In genomic region chr17:9707917-9708316, GRCh38 we compare ENCODE assay signal across 21 cellular contexts.
A peak's percentile ranks its signal among the peaks of the same experiment; 100 is the strongest.
DNase-seq lines count a peak whose midpoint lies in the region; ATAC-seq, FAIRE-seq and TF ChIP-seq lines count a peak whose summit lies in the region.
"Had no signal": no experiment of that assay in that cellular context is flagged by ENCODE, and none has a peak within 500 bp of the region (broad histone marks: within the 10 kb centered on the region; RNA-seq: fewer than 3 reads in every experiment).

No MANE protein-coding gene starts in this region.

- TF ChIP-seq EP300 in K562 (IDR thresholded peaks at IDR 0.05; ENCODE audit: low read length): no peak

- intact Hi-C loops in K562 (cut with micrococcal nuclease): no loop called here

- no peaks in the 10 kb centered on the region for H3K4me1 Mint-ChIP-seq in type B pancreatic cell (ENCODE audit: unreplicated experiment)
- H3K4me1 Mint-ChIP-seq: B cell; CD8-positive, alpha-beta memory T cell had no signal

- H3K9me1 ChIP-seq in K562 (ENCODE audit: control insufficient read depth, insufficient read depth, low read length): no peaks in the 10 kb centered on the region

- H3K36me3 Mint-ChIP-seq in type B pancreatic cell: peaks cover 25% of the 10 kb centered on the region

- H3K4me2 ChIP-seq in K562 (ENCODE audit: insufficient read depth, low read length): no peak overlapping the region
- H3K4me2 ChIP-seq: A549; BLaER1 treated with 17β-estradiol and CSF1 and Interleukin-3, amounts not matched to agents 10 nM and 100 nM had no signal

- TF ChIP-seq RAD21 in K562 (CRISPR knock-in tag; conservative IDR thresholded peaks at IDR 0.05 in 1 of 2, IDR thresholded peaks at IDR 0.05 in 1 of 2): no peak

- H3K27ac ChIP-seq in HEK293 (ENCODE audit: extremely low read depth, low read depth, low read length): no peak overlapping the region
- no peak overlapping the region for H3K27ac ChIP-seq in K562 (ENCODE audit: extremely low read depth, low read depth, low read length)
- H3K27ac ChIP-seq: 22Rv1; A549; BLaER1 treated with 17β-estradiol and CSF1 and Interleukin-3, amounts not matched to agents 10 nM and 100 nM; C4-2B had no signal

- no peak overlapping the region for H3K4me3 ChIP-seq in HEK293 (ENCODE audit: low read depth, low read length)
- no peak overlapping the region for H3K4me3 ChIP-seq in K562
- H3K4me3 ChIP-seq: A549; BLaER1 treated with 17β-estradiol and CSF1 and Interleukin-3, amounts not matched to agents 10 nM and 100 nM had no signal

- no peak for TF ChIP-seq POLR2A in K562 (conservative IDR thresholded peaks at IDR 0.05)

- in situ Hi-C loops in K562 (cut with MboI): no loop called here

- H3K27me3 ChIP-seq in K562 (ENCODE audit: control insufficient read depth in 2 of 2, insufficient read depth in 2 of 2, low read length in 2 of 2): peaks cover 2 to 18% of the 10 kb centered on the region in 2 experiments; a peak in 2 of 5 replicates
- H3K27me3 ChIP-seq: BLaER1 treated with 17β-estradiol and CSF1 and Interleukin-3, amounts not matched to agents 10 nM and 100 nM had no signal

- BruUV-seq in K562 (replicated peaks; lab: Mats Ljungman, UMichigan): no TSS peak

- H3K79me2 ChIP-seq in K562 (ENCODE audit: control insufficient read depth, insufficient read depth, low read length): no peaks in the 10 kb centered on the region

- no peak overlapping the region for H2AFZ ChIP-seq in K562 (ENCODE audit: low read depth, low read length)

- DNase-seq in K562 (ENCODE audit: extremely low read depth in 1 of 4, low spot score in 3 of 4): no peak
- no peak for DNase-seq in type B pancreatic cell (ENCODE audit: extremely low spot score, unreplicated experiment)
- DNase-seq in DMS79 treated with DMSO at 0.1 percent for 48 hours (lab: John Stamatoyannopoulos, UW): no peak
- DNase-seq: AML-193; CD4-positive, alpha-beta T cell; CD8-positive, alpha-beta memory T cell; COR-L47; DMS 273 treated with DMSO at 0.1 percent for 48 hours; DMS153; DMS53; DMS79; GF-D8 had no signal

- CTCF ChIA-PET in HEK293 (lab: Yijun Ruan, JAX): interaction anchor here (1.0 kb wide), 1 partner anchor 220 kb away, joined by 3 read pairs; no protein-coding TSS in a partner anchor
- CTCF ChIA-PET in K562 (lab: Yijun Ruan, JAX; ENCODE audit: low intra/inter-chr PET ratio): no interaction called here

- H3K27me3 Mint-ChIP-seq in type B pancreatic cell: no peaks in the 10 kb centered on the region
- H3K27me3 Mint-ChIP-seq: CD4-positive, alpha-beta T cell had no signal

- WGBS in K562 (ENCODE audit: insufficient coverage, low coverage, missing lambda C conversion rate): 0% methylated on average over 4 of the region's 4 CpGs

- no peak for FAIRE-seq in K562 (lab: Jason Lieb, UNC)
- FAIRE-seq: A549, G401.6, GM12891 had no signal

- H3K4me3 Mint-ChIP-seq in type B pancreatic cell: no peak overlapping the region
- H3K4me3 Mint-ChIP-seq: B cell; CD4-positive, alpha-beta T cell; CD8-positive, alpha-beta memory T cell had no signal

- no peak for ATAC-seq in K562
- no peak for ATAC-seq in GM18870 (IDR thresholded peaks at IDR 0.05; ENCODE audit: unreplicated experiment)
- ATAC-seq: A549 had no signal

- H3K9ac ChIP-seq in K562 (ENCODE audit: insufficient read depth in 1 of 2, low read depth in 2 of 2, low read length in 2 of 2): no peak overlapping the region
- H3K9ac ChIP-seq: BLaER1 treated with 17β-estradiol and CSF1 and Interleukin-3, amounts not matched to agents 10 nM and 100 nM had no signal

- peak overlapping the region; percentile 55 for H3K27ac Mint-ChIP-seq in type B pancreatic cell
- H3K27ac Mint-ChIP-seq: B cell; CD4-positive, alpha-beta T cell; CD8-positive, alpha-beta memory T cell had no signal

- peaks cover 8% of the 10 kb centered on the region for H3K9me3 Mint-ChIP-seq in type B pancreatic cell
- H3K9me3 Mint-ChIP-seq: CD4-positive, alpha-beta T cell had no signal

- H4K20me1 ChIP-seq in K562 (replicated peaks; ENCODE audit: control insufficient read depth, insufficient read depth, low read length): no peaks in the 10 kb centered on the region; the same call in 1 of the 2 replicates
- H4K20me1 ChIP-seq: BLaER1 treated with 17β-estradiol and CSF1 and Interleukin-3, amounts not matched to agents 10 nM and 100 nM had no signal

- POLR2A ChIA-PET in HEK293 (lab: Yijun Ruan, JAX): interaction anchor here (0.6 kb wide), 1 partner anchor 742 kb away, joined by 7 read pairs; the partner anchor contains the start of gene PIK3R5
- POLR2A ChIA-PET in K562 (lab: Yijun Ruan, JAX): no interaction called here

- TF ChIP-seq CTCF in HEK293 (tag by site-specific recombination; IDR thresholded peaks at IDR 0.05): no peak
- TF ChIP-seq CTCF in K562 (IDR thresholded peaks at IDR 0.05 in 2 of 3, conservative IDR thresholded peaks at IDR 0.05 in 1 of 3; ENCODE audit: insufficient read depth in 2 of 3, low read depth in 1 of 3, low read length in 3 of 3): no peak
- no peak for TF ChIP-seq CTCF in type B pancreatic cell (conservative IDR thresholded peaks at IDR 0.05)

- H3K9me3 ChIP-seq in HEK293 (ENCODE audit: control insufficient read depth, insufficient read depth, low read depth, low read length) (no peaks in the 10 kb centered on the region), K562 (replicated peaks; ENCODE audit: control insufficient read depth, insufficient read depth, low read depth, low read length) (no peaks in the 10 kb centered on the region)
- H3K9me3 ChIP-seq: A549 had no signal

- H3K4me1 ChIP-seq in HEK293 (ENCODE audit: control insufficient read depth, insufficient read depth, low read length) (no peaks in the 10 kb centered on the region), K562 (replicated peaks in 1 of 2; ENCODE audit: control insufficient read depth in 2 of 2, insufficient read depth in 2 of 2, low read length in 2 of 2) (no peaks in the 10 kb centered on the region)
- H3K4me1 ChIP-seq: A549 had no signal

- peaks cover 0 to 10% of the 10 kb centered on the region in 2 experiments; a peak in 2 of 3 replicates for H3K36me3 ChIP-seq in HEK293 (ENCODE audit: control insufficient read depth in 2 of 2, insufficient read depth in 1 of 2, low read length in 2 of 2)
- H3K36me3 ChIP-seq in K562 (ENCODE audit: control insufficient read depth, insufficient read depth, low read length): no peaks in the 10 kb centered on the region

TF ChIP-seq in HEK293, 187 proteins besides CTCF, POLR2A, EP300 and RAD21:
- TF ChIP-seq ZNF623 (tag by site-specific recombination; IDR thresholded peaks at IDR 0.05) (peak; percentile 90), YY2 (tag by site-specific recombination; IDR thresholded peaks at IDR 0.05) (no peak), ZFP3 (tag by site-specific recombination; IDR thresholded peaks at IDR 0.05; ENCODE audit: low read depth) (no peak)

TF ChIP-seq in K562, 482 proteins besides CTCF, POLR2A, EP300 and RAD21:
- no peak for TF ChIP-seq SMARCA4 (IDR thresholded peaks at IDR 0.05)
- TF ChIP-seq RBM25 (IDR thresholded peaks at IDR 0.05; ENCODE audit: low read depth, low read length, severe bottlenecking): peak; percentile 6
